ENCODE assay signal across 24 cellular contexts in the genomic region with DNA sequence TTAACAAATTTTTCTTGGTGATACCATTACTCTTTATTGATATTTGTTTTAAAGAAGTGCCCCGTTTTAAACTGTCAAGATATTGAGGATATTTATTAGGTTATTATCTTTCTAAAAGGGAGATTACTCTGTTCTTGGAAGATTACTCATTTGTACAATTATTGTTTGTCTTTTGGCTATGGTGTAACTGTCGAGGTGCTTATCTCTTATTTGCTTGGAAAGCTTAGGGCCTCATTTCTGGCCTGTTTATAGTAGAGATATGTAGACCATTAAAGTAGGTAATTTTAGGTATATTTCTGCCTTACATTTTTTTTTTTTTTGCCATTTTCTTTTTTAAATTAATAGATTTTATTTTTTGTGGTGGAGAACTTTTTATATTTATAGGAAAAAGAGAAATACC.
A peak's percentile ranks its signal among the peaks of the same experiment; 100 is the strongest.
DNase-seq lines count a peak whose midpoint lies in the region; ATAC-seq and TF ChIP-seq lines count a peak whose summit lies in the region.
"Had no signal": no experiment of that assay in that cellular context is flagged by ENCODE, and none has a peak within 500 bp of the region (broad histone marks: within the 10 kb centered on the region; RNA-seq: fewer than 3 reads in every experiment).

No MANE protein-coding gene starts in this region.

- H4K8ac ChIP-seq in mesendoderm (ENCODE audit: low read depth, low read length) = no peak overlapping the region

- no peak overlapping the region for H2BK5ac ChIP-seq in mesendoderm (ENCODE audit: low read length)

- H2BK15ac ChIP-seq in mesendoderm (replicated peaks; ENCODE audit: low read depth) = no peak overlapping the region

- H3K4me1 ChIP-seq in cardiac muscle cell (ENCODE audit: low read depth) = no peaks in the 10 kb centered on the region
- no peaks in the 10 kb centered on the region for H3K4me1 ChIP-seq in heart right ventricle
- peaks cover 7% of the 10 kb centered on the region for H3K4me1 ChIP-seq in body of pancreas
- H3K4me1 ChIP-seq in hepatocyte (ENCODE audit: insufficient read depth) = peaks cover 8% of the 10 kb centered on the region
- H3K4me1 ChIP-seq in mesendoderm (ENCODE audit: control insufficient read depth, low read depth, low read length) = no peaks in the 10 kb centered on the region
- H3K4me1 ChIP-seq: SJCRH30 had no signal

- H3K56ac ChIP-seq in mesendoderm (ENCODE audit: low read length) = no peak overlapping the region

- H3K79me2 ChIP-seq in hepatocyte (no peaks in the 10 kb centered on the region), mesendoderm (ENCODE audit: control insufficient read depth, insufficient read depth, low read length) (no peaks in the 10 kb centered on the region)

- H2AFZ ChIP-seq in hepatocyte = no peak overlapping the region
- H2AFZ ChIP-seq: PC-9 had no signal

- H3K27ac ChIP-seq in cardiac muscle cell (peak overlapping the region; percentile 27), heart right ventricle (no peak overlapping the region), body of pancreas (no peak overlapping the region), hepatocyte (peak overlapping the region; percentile 3), mesendoderm (ENCODE audit: low read depth, low read length) (no peak overlapping the region)
- H3K27ac ChIP-seq: HL-60, PC-9, SJCRH30 had no signal

- no peaks in the 10 kb centered on the region for H3K9me3 ChIP-seq in cardiac muscle cell (ENCODE audit: low read depth)
- H3K9me3 ChIP-seq in heart right ventricle = no peaks in the 10 kb centered on the region
- no peaks in the 10 kb centered on the region for H3K9me3 ChIP-seq in body of pancreas
- no peaks in the 10 kb centered on the region for H3K9me3 ChIP-seq in hepatocyte (ENCODE audit: low read depth)
- H3K9me3 ChIP-seq: MG63, SJCRH30 had no signal

- H3K18ac ChIP-seq in mesendoderm (ENCODE audit: low read length) = no peak overlapping the region

- H4K5ac ChIP-seq in mesendoderm (ENCODE audit: low read length) = no peak overlapping the region

- H3K36me3 ChIP-seq in cardiac muscle cell = peaks cover 77% of the 10 kb centered on the region
- peaks cover 0 to 100% (median 60%) of the 10 kb centered on the region in 9 donors for H3K36me3 ChIP-seq in heart right ventricle
- peaks cover 0 to 1% of the 10 kb centered on the region in 2 donors for H3K36me3 ChIP-seq in body of pancreas (replicated peaks in 1 of 2; ENCODE audit: insufficient read depth in 1 of 2, low read depth in 2 of 2)
- no peaks in the 10 kb centered on the region for H3K36me3 ChIP-seq in hepatocyte (replicated peaks; ENCODE audit: insufficient read depth, low read depth)
- no peaks in the 10 kb centered on the region for H3K36me3 ChIP-seq in mesendoderm (ENCODE audit: control insufficient read depth, insufficient read depth, low read length)

- H3K9ac ChIP-seq in mesendoderm (ENCODE audit: low read length) = no peak overlapping the region

- H3K4me3 ChIP-seq in cardiac muscle cell = no peak overlapping the region
- no peak overlapping the region for H3K4me3 ChIP-seq in heart right ventricle
- no peak overlapping the region for H3K4me3 ChIP-seq in body of pancreas
- no peak overlapping the region for H3K4me3 ChIP-seq in hepatocyte
- H3K4me3 ChIP-seq in mesendoderm (ENCODE audit: low read length) = no peak overlapping the region
- H3K4me3 ChIP-seq: MG63, PC-9, SJCRH30 had no signal

- DNase-seq in cardiac muscle cell (ENCODE audit: low read depth in 1 of 2, low spot score in 1 of 2) (peak in 1 of 2 donors; percentile 27), heart right ventricle (no peak), body of pancreas (no peak), hepatocyte (ENCODE audit: low spot score) (no peak), AG08396 (ENCODE audit: low spot score) (no peak), mesendoderm (no peak)
- DNase-seq in stimulated activated naive CD8-positive, alpha-beta T cell treated with anti-CD3 and anti-CD28 coated beads, Interleukin-15, Interleukin-2, amounts not matched to agents 100 U/mL and 50 U/mL, for 24 hours = no peak
- DNase-seq: 8988T, ACHN, Calu3, DMS79 treated with DMSO at 0.1 percent for 48 hours, HCEC 1CT, MG63, NCI-H1105 treated with DMSO at 0.1 percent for 48 hours, NCI-H146, NCI-H2029 treated with DMSO at 0.1 percent for 48 hours, NCI-H446 treated with DMSO at 0.1 percent for 48 hours, NCI-H526, NCI-H82, PC-9, SJCRH30 had no signal

- no peak overlapping the region for H2AK5ac ChIP-seq in mesendoderm (ENCODE audit: low read length)

- H3K27me3 ChIP-seq in cardiac muscle cell (no peaks in the 10 kb centered on the region), heart right ventricle (no peaks in the 10 kb centered on the region), body of pancreas (no peaks in the 10 kb centered on the region), hepatocyte (no peaks in the 10 kb centered on the region), mesendoderm (ENCODE audit: insufficient read depth, low read length, poor library complexity) (no peaks in the 10 kb centered on the region)
- H3K27me3 ChIP-seq: MG63, SJCRH30 had no signal

- H3K4me2 ChIP-seq in hepatocyte (no peak overlapping the region), mesendoderm (ENCODE audit: low read length) (no peak overlapping the region)
- H3K4me2 ChIP-seq: PC-9 had no signal

- no peak for TF ChIP-seq POLR2A in body of pancreas (IDR thresholded peaks at IDR 0.05)

- H4K20me1 ChIP-seq in hepatocyte (ENCODE audit: insufficient read depth, poor library complexity, severe bottlenecking) = no peaks in the 10 kb centered on the region

- intact Hi-C loops in heart right ventricle (cut with DNase I) (no loop called here), body of pancreas (cut with DNase I) (no loop called here)

- no peaks in the 10 kb centered on the region for H3K79me1 ChIP-seq in mesendoderm (ENCODE audit: low read length)

- H3K23ac ChIP-seq in mesendoderm (ENCODE audit: low read length) = no peak overlapping the region

- H3K4ac ChIP-seq in mesendoderm (ENCODE audit: low read depth, low read length) = no peak overlapping the region

- no peaks in the 10 kb centered on the region for H3K9me2 ChIP-seq in hepatocyte (replicated peaks; ENCODE audit: insufficient read depth)

- H2BK120ac ChIP-seq in mesendoderm (ENCODE audit: low read depth, low read length) = no peak overlapping the region

- TF ChIP-seq CTCF in cardiac muscle cell (IDR thresholded peaks at IDR 0.05; ENCODE audit: low read depth, low read length) = no peak
- TF ChIP-seq CTCF in heart right ventricle (IDR thresholded peaks at IDR 0.05) = no peak
- no peak for TF ChIP-seq CTCF in body of pancreas (IDR thresholded peaks at IDR 0.05)
- TF ChIP-seq CTCF in hepatocyte (IDR thresholded peaks at IDR 0.05; ENCODE audit: poor library complexity) = no peak

- ATAC-seq in heart right ventricle (no peak), body of pancreas (peak; percentile 45), GM21717 (IDR thresholded peaks at IDR 0.05; ENCODE audit: unreplicated experiment) (no peak)
- no peak for ATAC-seq in stimulated activated naive CD8-positive, alpha-beta T cell treated with anti-CD3 and anti-CD28 coated beads, Interleukin-15, Interleukin-2, amounts not matched to agents 100 U/mL and 50 U/mL, for 24 hours
- ATAC-seq: Right ventricle myocardium inferior had no signal

- WGBS in heart right ventricle, 2 donors = 49 to 56% methylated on average over 2 of the region's 2 CpGs
- WGBS in body of pancreas, 2 donors = 18 to 20% methylated on average over 2 of the region's 2 CpGs
- WGBS in hepatocyte (ENCODE audit: low lambda C conversion rate, missing lambda C conversion rate) = 18% methylated on average over 2 of the region's 2 CpGs
- WGBS in mesendoderm (ENCODE audit: extremely low coverage, insufficient coverage, low lambda C conversion rate) = no CpG with 5 or more reads among the region's 2 CpGs

Comparison
In these comparisons a context has a peak if more than half of its experiments do, and no peak if none do; other contexts are left out.
1. H3K27ac ChIP-seq: peak in cardiac muscle cell (single experiment) and hepatocyte (single experiment); none in heart right ventricle (0 of 10), body of pancreas (0 of 4) and mesendoderm (single experiment).